Comparison of ENCODE assay signal across 15 cellular contexts in the genomic region with DNA sequence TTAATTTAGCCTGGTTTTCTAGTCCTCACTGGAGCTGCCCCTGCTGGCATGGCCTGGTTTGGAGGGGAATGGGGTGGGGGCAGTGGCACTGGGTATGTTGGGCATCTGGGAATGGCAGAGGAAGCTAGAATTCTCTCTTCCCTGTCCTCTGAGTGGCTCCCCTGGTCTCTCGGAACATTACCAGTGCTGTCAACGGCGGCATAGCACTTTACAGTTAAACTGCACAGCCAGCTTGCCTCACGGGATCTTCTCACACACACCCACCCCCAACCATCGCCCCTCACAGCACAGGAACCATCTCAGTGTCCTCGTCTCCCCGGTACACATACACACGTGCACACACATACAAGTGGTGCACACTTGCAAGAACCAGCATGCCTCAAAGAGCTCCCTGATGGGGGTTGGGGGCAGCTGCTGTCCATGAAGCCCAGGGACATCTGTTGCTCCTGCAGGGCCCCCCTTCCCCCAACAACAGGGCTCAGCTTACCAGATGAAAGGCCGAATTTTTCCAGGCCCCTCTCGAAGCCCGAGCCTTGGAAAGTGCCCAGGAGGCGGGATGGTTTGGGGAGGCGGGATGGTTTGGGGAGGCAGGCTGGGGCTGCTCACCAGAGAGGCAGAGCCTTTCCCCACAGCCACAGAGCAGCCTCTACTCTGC. TPM values are rescaled to one million over a fixed set of nuclear protein-coding genes. Genes with fewer than 3 reads are reported as not detected.
DNase-seq lines count a peak whose midpoint lies in the region; ATAC-seq and TF ChIP-seq lines count a peak whose summit lies in the region.
"Had no signal": no experiment of that assay in that cellular context is flagged by ENCODE, and none has a peak within 500 bp of the region (broad histone marks: within the 10 kb centered on the region; RNA-seq: fewer than 3 reads in every experiment).

No MANE protein-coding gene starts in this region.

- H3K4me1 Mint-ChIP-seq in type B pancreatic cell (ENCODE audit: unreplicated experiment): peaks cover 12% of the 10 kb centered on the region
- H3K4me1 Mint-ChIP-seq: stimulated activated memory B cell treated with anti-CD40 and anti-IgM and Interleukin-4, amounts not matched to agents 10 μg/mL and 1 μg/mL and 100 μg/mL, for 72 hours had no signal

- H3K4me1 ChIP-seq in esophagus muscularis mucosa: peaks cover 16 to 79% (median 70%) of the 10 kb centered on the region in 4 donors

- no peaks in the 10 kb centered on the region for H3K27me3 ChIP-seq in esophagus muscularis mucosa

- TF ChIP-seq POLR2A in esophagus muscularis mucosa (IDR thresholded peaks at IDR 0.05; ENCODE audit: low read depth): no peak

- WGBS in esophagus muscularis mucosa: 62% methylated on average over 12 of the region's 13 CpGs

- H3K36me3 ChIP-seq in esophagus muscularis mucosa: peaks cover 0 to 11% (median 9%) of the 10 kb centered on the region in 4 donors

- DNase-seq in NCI-H524 (lab: John Stamatoyannopoulos, UW) (peak; percentile 47 to 73), NCI-H524 treated with DMSO at 0.1 percent for 48 hours (lab: John Stamatoyannopoulos, UW) (no peak), esophagus muscularis mucosa (ENCODE audit: extremely low spot score) (no peak), nucleus accumbens (lab: John Stamatoyannopoulos, UW) (peak in 44 of 56 donors; percentile 30 to 75 (median 54)), type B pancreatic cell (ENCODE audit: extremely low spot score, unreplicated experiment) (no peak), 8988T (no peak), OCI-M1 (lab: John Stamatoyannopoulos, UW) (no peak)
- DNase-seq: activated CD4-positive, alpha-beta T cell treated with anti-CD3 and anti-CD28 coated beads for 1 hour; activated T-cell treated with anti-CD3 and anti-CD28 coated beads for 4 hours; dermis blood vessel endothelial cell; stimulated activated CD4-positive, alpha-beta T cell treated with anti-CD3 and anti-CD28 coated beads, Interleukin-4, amount 100 ng/mL, for 1 hour; T-helper 1 cell had no signal

- peaks cover 8% of the 10 kb centered on the region for H3K36me3 Mint-ChIP-seq in type B pancreatic cell

- TF ChIP-seq CTCF in esophagus muscularis mucosa (IDR thresholded peaks at IDR 0.05): no peak
- TF ChIP-seq CTCF in type B pancreatic cell (conservative IDR thresholded peaks at IDR 0.05): no peak

- intact Hi-C loops in esophagus muscularis mucosa (cut with DNase I): no loop called here

- no peak overlapping the region for H3K4me3 Mint-ChIP-seq in type B pancreatic cell
- H3K4me3 Mint-ChIP-seq: stimulated activated memory B cell treated with anti-CD40 and anti-IgM and Interleukin-4, amounts not matched to agents 10 μg/mL and 1 μg/mL and 100 μg/mL, for 72 hours had no signal

- ATAC-seq in HG03565 (IDR thresholded peaks at IDR 0.05; ENCODE audit: unreplicated experiment): no peak
- ATAC-seq: HepG2; stimulated activated memory B cell treated with anti-CD40 and anti-IgM and Interleukin-4, amounts not matched to agents 10 μg/mL and 1 μg/mL and 100 μg/mL, for 72 hours had no signal

- H3K27ac Mint-ChIP-seq in type B pancreatic cell: peak overlapping the region; percentile 66
- H3K27ac Mint-ChIP-seq: stimulated activated memory B cell treated with anti-CD40 and anti-IgM and Interleukin-4, amounts not matched to agents 10 μg/mL and 1 μg/mL and 100 μg/mL, for 72 hours had no signal

- no peaks in the 10 kb centered on the region for H3K27me3 Mint-ChIP-seq in type B pancreatic cell
- H3K27me3 Mint-ChIP-seq: stimulated activated memory B cell treated with anti-CD40 and anti-IgM and Interleukin-4, amounts not matched to agents 10 μg/mL and 1 μg/mL and 100 μg/mL, for 72 hours had no signal

- no peak overlapping the region for H3K4me3 ChIP-seq in esophagus muscularis mucosa

- no peak for TF ChIP-seq EP300 in esophagus muscularis mucosa (IDR thresholded peaks at IDR 0.05)

- peaks cover 10% of the 10 kb centered on the region for H3K9me3 Mint-ChIP-seq in type B pancreatic cell

- H3K27ac ChIP-seq in esophagus muscularis mucosa (replicated peaks in 1 of 4): peak overlapping the region; percentile 71 to 82 (median 78)

- no peaks in the 10 kb centered on the region for H3K9me3 ChIP-seq in esophagus muscularis mucosa

RNA-seq across cellular contexts. Expression of gene TSPAN15, which starts 41.0 kb away (rescaled TPM):
- total RNA-seq in esophagus muscularis mucosa: 10 to 100 TPM; 40.3 to 59.4 (median 53.5) TPM
- 19.4 and 19.7 TPM in 2 replicates for total RNA-seq in type B pancreatic cell (ENCODE audit: low replicate concordance)

Comparison
In these comparisons a context has a peak if more than half of its experiments do, and no peak if none do; other contexts are left out.
1. DNase-seq: peak in NCI-H524 (2 of 2) and nucleus accumbens (44 of 56); none in NCI-H524 treated with DMSO at 0.1 percent for 48 hours (single experiment), esophagus muscularis mucosa (single experiment), type B pancreatic cell (single experiment), 8988T (single experiment) and OCI-M1 (single experiment).